In genomic region chr5:126845470-126846076, GRCh38 we compare ENCODE assay signal across 7 cellular contexts.
DNase-seq lines count a peak whose midpoint lies in the region; ATAC-seq and TF ChIP-seq lines count a peak whose summit lies in the region.
"Not testable (repeated sequence)": the region's sequence is repeated elsewhere in the genome, so short reads cannot be mapped to it uniquely, and the experiment has no call there.

No MANE protein-coding gene starts in this region.

- H3K4me3 ChIP-seq in rectal smooth muscle tissue (ENCODE audit: low read length): peak overlapping the region; percentile 32

- H3K27ac Mint-ChIP-seq in activated B cell treated with CpG ODN at 0.5 μM for 24 hours: peak overlapping the region; percentile 95
- H3K27ac Mint-ChIP-seq in activated naive CD8-positive, alpha-beta T cell treated with anti-CD3 and anti-CD28 coated beads for 36 hours: peak overlapping the region; percentile 57

- POLR2A ChIA-PET in activated B cell treated with CpG ODN at 0.5 μM for 24 hours (lab: Charles Lee): interaction anchor here (0.6 to 1.3 kb wide), 9 partner anchors 8 to 227 kb away, joined by 3 to 15 read pairs (median 4); partner anchors contain the start of genes C5orf63, LMNB1 and MARCHF3

- H3K4me3 Mint-ChIP-seq in activated B cell treated with CpG ODN at 0.5 μM for 24 hours: peak overlapping the region; percentile 69
- H3K4me3 Mint-ChIP-seq in activated naive CD8-positive, alpha-beta T cell treated with anti-CD3 and anti-CD28 coated beads for 36 hours: not testable (repeated sequence)

- CTCF ChIA-PET in activated B cell treated with CpG ODN at 0.5 μM for 24 hours (lab: Charles Lee): not testable (repeated sequence)

- not testable (repeated sequence) for H3K27ac ChIP-seq in rectal smooth muscle tissue (ENCODE audit: low read depth, low read length)

- not testable (repeated sequence) for H3K9me3 Mint-ChIP-seq in activated B cell treated with CpG ODN at 0.5 μM for 24 hours; activated naive CD8-positive, alpha-beta T cell treated with anti-CD3 and anti-CD28 coated beads for 36 hours

- H3K36me3 Mint-ChIP-seq in activated B cell treated with CpG ODN at 0.5 μM for 24 hours (ENCODE audit: low read depth): not testable (repeated sequence)
- H3K36me3 Mint-ChIP-seq in activated naive CD8-positive, alpha-beta T cell treated with anti-CD3 and anti-CD28 coated beads for 36 hours: peaks cover 11% of the 10 kb centered on the region

- TF ChIP-seq CTCF in activated B cell treated with CpG ODN at 0.5 μM for 24 hours (IDR thresholded peaks at IDR 0.05): not testable (repeated sequence)

- H3K4me1 Mint-ChIP-seq in activated B cell treated with CpG ODN at 0.5 μM for 24 hours: peaks cover 38% of the 10 kb centered on the region
- H3K4me1 Mint-ChIP-seq in activated naive CD8-positive, alpha-beta T cell treated with anti-CD3 and anti-CD28 coated beads for 36 hours: peaks cover 33% of the 10 kb centered on the region

- not testable (repeated sequence) for H3K4me1 ChIP-seq in rectal smooth muscle tissue (ENCODE audit: control insufficient read depth, insufficient read depth, low read length)

- ATAC-seq in GM18867 (IDR thresholded peaks at IDR 0.05; ENCODE audit: unreplicated experiment) (peak; percentile 98), HG02623 (IDR thresholded peaks at IDR 0.05; ENCODE audit: unreplicated experiment) (peak; percentile 96), activated B cell treated with CpG ODN at 0.5 μM for 24 hours (ENCODE audit: low read depth) (peak; percentile 99)

- DNase-seq in LoVo (ENCODE audit: low spot score) (peak; percentile 13), activated B cell treated with CpG ODN at 0.5 μM for 24 hours (peak; percentile 50), hepatic stellate cell (ENCODE audit: low spot score) (peak; percentile 47)
- DNase-seq in activated naive CD8-positive, alpha-beta T cell treated with anti-CD3 and anti-CD28 coated beads for 36 hours: peak; percentile 18

- H3K27me3 ChIP-seq in rectal smooth muscle tissue (ENCODE audit: control insufficient read depth, insufficient read depth, low read length): not testable (repeated sequence)

- H3K36me3 ChIP-seq in rectal smooth muscle tissue (ENCODE audit: control insufficient read depth, insufficient read depth, low read length): not testable (repeated sequence)

- intact Hi-C loops in activated B cell treated with CpG ODN at 0.5 μM for 24 hours (cut with micrococcal nuclease): loop anchor here (1.0 to 5.0 kb wide), 3 partner anchors 185 to 382 kb away; partner anchors contain the start of genes C5orf63 and MARCHF3

- not testable (repeated sequence) for H3K9ac ChIP-seq in rectal smooth muscle tissue (ENCODE audit: low read length)

- not testable (repeated sequence) for H3K27me3 Mint-ChIP-seq in activated B cell treated with CpG ODN at 0.5 μM for 24 hours; activated naive CD8-positive, alpha-beta T cell treated with anti-CD3 and anti-CD28 coated beads for 36 hours
